10 cellular contexts compared by ENCODE assay signal in the genomic region with DNA sequence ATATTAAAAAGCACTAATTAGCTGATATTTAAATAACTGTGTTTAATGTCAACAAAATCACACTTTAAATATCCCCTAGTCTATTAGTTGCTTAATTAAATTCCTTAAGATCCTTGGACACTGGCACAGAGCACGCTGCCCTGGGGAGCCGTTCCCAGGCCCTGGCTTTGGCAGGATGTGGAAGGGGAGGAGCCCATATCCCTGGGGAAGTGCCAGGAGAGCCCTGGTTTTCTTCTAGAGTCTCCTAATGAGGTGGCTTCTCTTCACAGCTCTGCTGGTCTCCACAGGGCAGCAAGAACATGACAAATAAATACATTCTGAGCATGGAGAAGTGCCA. TPM values are rescaled to one million over a fixed set of nuclear protein-coding genes. Genes with fewer than 3 reads are reported as not detected.
DNase-seq lines count a peak whose midpoint lies in the region; FAIRE-seq and TF ChIP-seq lines count a peak whose summit lies in the region.
"Had no signal": no experiment of that assay in that cellular context is flagged by ENCODE, and none has a peak within 500 bp of the region (broad histone marks: within the 10 kb centered on the region; RNA-seq: fewer than 3 reads in every experiment).

No MANE protein-coding gene starts in this region.

- H3K27me3 ChIP-seq in endothelial cell of umbilical vein (ENCODE audit: control insufficient read depth in 2 of 2, insufficient read depth in 2 of 2, low read length in 2 of 2) (no peaks in the 10 kb centered on the region), muscle layer of colon (ENCODE audit: control insufficient read depth in 1 of 2, insufficient read depth in 2 of 2, low read length in 2 of 2) (no peaks in the 10 kb centered on the region), small intestine (ENCODE audit: control insufficient read depth in 2 of 2, insufficient read depth in 2 of 2, low read length in 2 of 2) (no peaks in the 10 kb centered on the region)

- BruUV-seq in endothelial cell of umbilical vein (replicated peaks; lab: Mats Ljungman, UMichigan) = no TSS peak

- H2AFZ ChIP-seq in endothelial cell of umbilical vein (ENCODE audit: low read depth, low read length) = no peak overlapping the region

- no peaks in the 10 kb centered on the region for H3K4me1 ChIP-seq in endothelial cell of umbilical vein (ENCODE audit: control insufficient read depth, extremely low read depth, insufficient read depth, low read length)
- peaks cover 47% of the 10 kb centered on the region for H3K4me1 ChIP-seq in muscle layer of colon (ENCODE audit: insufficient read depth, low read length)
- peaks cover 0 to 13% of the 10 kb centered on the region in 2 donors for H3K4me1 ChIP-seq in small intestine (ENCODE audit: control insufficient read depth in 2 of 2, insufficient read depth in 1 of 2, low read depth in 1 of 2, low read length in 1 of 2)

- H3K36me3 Mint-ChIP-seq in glutamatergic neuron (ENCODE audit: unreplicated experiment) = no peaks in the 10 kb centered on the region

- peak; percentile 77 for DNase-seq in AG10803 (ENCODE audit: low read depth)
- DNase-seq in NCI-H2107 (lab: John Stamatoyannopoulos, UW) = peak; percentile 34
- no peak for DNase-seq in endothelial cell of umbilical vein (ENCODE audit: low read depth, low spot score)
- no peak for DNase-seq in glutamatergic neuron
- DNase-seq in activated CD4-positive, alpha-beta T cell treated with anti-CD3 and anti-CD28 coated beads, Interleukin-2, amount 50 U/mL, for 48 hours = no peak
- DNase-seq in NCI-H524 treated with DMSO at 0.1 percent for 48 hours (lab: John Stamatoyannopoulos, UW) = no peak
- DNase-seq in small intestine = no peak
- DNase-seq: activated CD8-positive, alpha-beta T cell treated with anti-CD3 and anti-CD28 coated beads, Interleukin-2, amount 10 ng/mL, durations not matched to agents 7 days and 5 days; Calu3 had no signal

- H3K27me3 Mint-ChIP-seq in glutamatergic neuron (ENCODE audit: unreplicated experiment) = peaks cover 1% of the 10 kb centered on the region

- TF ChIP-seq POLR2A in endothelial cell of umbilical vein (IDR thresholded peaks at IDR 0.05; ENCODE audit: low read depth, low read length) = no peak

- POLR2A ChIA-PET in endothelial cell of umbilical vein (lab: Charles Lee) = no interaction called here

- H3K36me3 ChIP-seq in endothelial cell of umbilical vein (ENCODE audit: control insufficient read depth in 2 of 2, extremely low read depth in 1 of 2, insufficient read depth in 2 of 2, low read length in 2 of 2) (no peaks in the 10 kb centered on the region), muscle layer of colon (ENCODE audit: insufficient read depth, low read length) (no peaks in the 10 kb centered on the region), small intestine (ENCODE audit: control insufficient read depth in 2 of 2, insufficient read depth in 2 of 2, low read length in 2 of 2) (no peaks in the 10 kb centered on the region)

- no peaks in the 10 kb centered on the region for H3K9me3 Mint-ChIP-seq in glutamatergic neuron (ENCODE audit: unreplicated experiment)

- H3K4me1 Mint-ChIP-seq in glutamatergic neuron (ENCODE audit: low read depth, unreplicated experiment) = peaks cover 13% of the 10 kb centered on the region

- no peak overlapping the region for H3K27ac ChIP-seq in endothelial cell of umbilical vein (ENCODE audit: insufficient read depth, low read depth, low read length)
- H3K27ac ChIP-seq in muscle layer of colon (ENCODE audit: low read depth, low read length) = peak overlapping the region; percentile 21
- no peak overlapping the region for H3K27ac ChIP-seq in small intestine (ENCODE audit: low read depth in 1 of 2, low read length in 1 of 2)

- no peaks in the 10 kb centered on the region for H3K79me2 ChIP-seq in endothelial cell of umbilical vein (ENCODE audit: control insufficient read depth, insufficient read depth, low read length)

- 14 to 29% (median 17%) methylated on average over 2 of the region's 2 CpGs for WGBS in small intestine, 3 donors

- no peaks in the 10 kb centered on the region for H3K9me3 ChIP-seq in endothelial cell of umbilical vein (replicated peaks; ENCODE audit: control insufficient read depth, insufficient read depth, low read length)
- no peaks in the 10 kb centered on the region for H3K9me3 ChIP-seq in muscle layer of colon (ENCODE audit: low read length)
- no peaks in the 10 kb centered on the region for H3K9me3 ChIP-seq in small intestine (ENCODE audit: control insufficient read depth, low read depth)

- FAIRE-seq in endothelial cell of umbilical vein (lab: Jason Lieb, UNC) (peak; percentile 15), small intestine (lab: Jason Lieb, UNC) (no peak)

- TF ChIP-seq CTCF in AG10803 (conservative IDR thresholded peaks at IDR 0.05; ENCODE audit: low read length) (no peak), endothelial cell of umbilical vein (IDR thresholded peaks at IDR 0.05; ENCODE audit: extremely low read depth in 1 of 2, insufficient read depth in 1 of 2, low read depth in 1 of 2, low read length in 2 of 2) (no peak), glutamatergic neuron (IDR thresholded peaks at IDR 0.05; ENCODE audit: partially characterized antibody, unreplicated experiment) (no peak)

- no peaks in the 10 kb centered on the region for H3K9me1 ChIP-seq in endothelial cell of umbilical vein (replicated peaks; ENCODE audit: control insufficient read depth, extremely low read depth, insufficient read depth, low read length)

- H3K27ac Mint-ChIP-seq in glutamatergic neuron (ENCODE audit: unreplicated experiment) = no peak overlapping the region
- H3K27ac Mint-ChIP-seq: activated CD8-positive, alpha-beta T cell treated with anti-CD3 and anti-CD28 coated beads, Interleukin-2, amount 10 ng/mL, durations not matched to agents 7 days and 5 days had no signal

- no peak overlapping the region for H3K4me2 ChIP-seq in endothelial cell of umbilical vein (ENCODE audit: insufficient read depth, low read length)

- H3K4me3 Mint-ChIP-seq in glutamatergic neuron (ENCODE audit: unreplicated experiment) = no peak overlapping the region
- H3K4me3 Mint-ChIP-seq: activated CD8-positive, alpha-beta T cell treated with anti-CD3 and anti-CD28 coated beads, Interleukin-2, amount 10 ng/mL, durations not matched to agents 7 days and 5 days had no signal

- H3K9ac ChIP-seq in endothelial cell of umbilical vein (replicated peaks; ENCODE audit: extremely low read depth, insufficient read depth, low read length) (no peak overlapping the region), muscle layer of colon (ENCODE audit: low read length) (no peak overlapping the region)

- H4K20me1 ChIP-seq in endothelial cell of umbilical vein (replicated peaks; ENCODE audit: control insufficient read depth, extremely low read depth, insufficient read depth, low read length) = no peaks in the 10 kb centered on the region

- H3K4me3 ChIP-seq in AG10803 (ENCODE audit: low read length) = no peak overlapping the region
- no peak overlapping the region for H3K4me3 ChIP-seq in endothelial cell of umbilical vein (replicated peaks in 1 of 3; ENCODE audit: insufficient read depth in 1 of 3, low read depth in 1 of 3, low read length in 3 of 3)
- H3K4me3 ChIP-seq in muscle layer of colon (ENCODE audit: low read depth in 1 of 2, low read length in 2 of 2) = no peak overlapping the region
- H3K4me3 ChIP-seq in small intestine (ENCODE audit: low read depth in 1 of 2, low read length in 2 of 2) = no peak overlapping the region

- intact Hi-C loops in endothelial cell of umbilical vein (cut with micrococcal nuclease) = no loop called here

- CTCF ChIA-PET in endothelial cell of umbilical vein (lab: Charles Lee) = interaction anchor here (1.2 to 1.6 kb wide), 4 partner anchors 20 to 103 kb away, joined by 3 to 4 read pairs (median 3); no protein-coding TSS in a partner anchor

- dilution Hi-C loops in endothelial cell of umbilical vein (cut with MboI; ENCODE audit: extremely low pct_ligation_motif_present, low sequenced_read_pairs) = no loop called here

TF ChIP-seq in endothelial cell of umbilical vein, 7 proteins besides CTCF, POLR2A, EP300 and RAD21:
- TF ChIP-seq, protein P1, sequence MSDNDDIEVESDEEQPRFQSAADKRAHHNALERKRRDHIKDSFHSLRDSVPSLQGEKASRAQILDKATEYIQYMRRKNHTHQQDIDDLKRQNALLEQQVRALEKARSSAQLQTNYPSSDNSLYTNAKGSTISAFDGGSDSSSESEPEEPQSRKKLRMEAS (IDR thresholded peaks at IDR 0.05; ENCODE audit: insufficient read depth, insufficient read length) = no peak
- no peak for TF ChIP-seq GATA2 (IDR thresholded peaks at IDR 0.05; ENCODE audit: insufficient read depth, insufficient read length, low read depth, low read length)
- TF ChIP-seq POLR2AphosphoS5 (IDR thresholded peaks at IDR 0.05; ENCODE audit: insufficient read depth, low read depth, low read length) = no peak

RNA-seq across cellular contexts. Expression of a gene that starts 50.5 kb away (rescaled TPM):
- total RNA-seq in endothelial cell of umbilical vein (35.4 and 47.6 TPM in 2 replicates), glutamatergic neuron (ENCODE audit: unreplicated experiment) (15.9 TPM)
- polyA plus RNA-seq in endothelial cell of umbilical vein (67.2 and 110 TPM in 2 replicates), small intestine (10 to 100 TPM; 21.6 to 68.2 (median 30.2) TPM)
- polyA plus RNA-seq in endothelial cell of umbilical vein (2011; cell fraction: cytosol; rRNA removed) = 44.2 and 57.5 TPM in 2 replicates
- 21.5 and 22.9 TPM in 2 replicates for polyA plus RNA-seq in endothelial cell of umbilical vein (2011; cell fraction: nucleus; rRNA removed)
- polyA plus RNA-seq in endothelial cell of umbilical vein (2012) = 43.9 and 50.4 TPM in 2 replicates
- 29.5 and 34.0 TPM in 2 replicates for polyA minus RNA-seq in endothelial cell of umbilical vein
- 17.8 TPM for polyA minus RNA-seq in endothelial cell of umbilical vein (2011; cell fraction: cytosol; rRNA and poly(A)+ RNA removed)
- polyA minus RNA-seq in endothelial cell of umbilical vein (2011; cell fraction: nucleus; rRNA and poly(A)+ RNA removed) = 11.9 and 13.7 TPM in 2 replicates

Comparison
In these comparisons a context has a peak if more than half of its experiments do, and no peak if none do; other contexts are left out.
1. DNase-seq: peak in AG10803 (single experiment) and NCI-H2107 (single experiment); none in endothelial cell of umbilical vein (single experiment), glutamatergic neuron (single experiment), activated CD4-positive, alpha-beta T cell treated with anti-CD3 and anti-CD28 coated beads, Interleukin-2, amount 50 U/mL, for 48 hours (0 of 2), NCI-H524 treated with DMSO at 0.1 percent for 48 hours (single experiment) and small intestine (single experiment).